ENCODE assay signal across 21 cellular contexts in the genomic region with DNA sequence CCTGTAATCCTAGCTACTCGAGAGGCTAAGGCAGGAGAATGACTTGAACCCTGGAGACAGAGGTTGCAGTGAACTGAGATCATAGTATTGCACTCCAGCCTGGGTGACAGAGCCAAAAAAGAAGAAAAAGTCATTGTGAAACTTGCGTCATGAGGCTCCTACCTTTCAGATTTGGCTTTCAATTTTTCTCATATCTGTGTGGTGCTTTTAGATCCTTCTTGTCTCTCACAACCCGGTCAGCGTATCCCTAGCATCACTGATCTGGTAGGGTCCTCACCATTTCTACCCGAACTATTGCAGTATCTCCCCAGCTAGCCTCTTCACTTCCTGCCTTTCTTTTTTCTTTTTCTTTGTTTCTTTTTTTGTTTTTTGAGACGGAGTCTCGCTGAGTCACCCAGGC. TPM values are rescaled to one million over a fixed set of nuclear protein-coding genes. Genes with fewer than 3 reads are reported as not detected.
DNase-seq lines count a peak whose midpoint lies in the region; ATAC-seq and TF ChIP-seq lines count a peak whose summit lies in the region.
"Had no signal": no experiment of that assay in that cellular context is flagged by ENCODE, and none has a peak within 500 bp of the region (broad histone marks: within the 10 kb centered on the region; RNA-seq: fewer than 3 reads in every experiment).

No MANE protein-coding gene starts in this region.

- CTCF ChIA-PET in activated CD4-positive, alpha-beta memory T cell treated with anti-CD3 and anti-CD28 coated beads, Interleukin-2, amount 10 ng/mL, durations not matched to agents 7 days and 5 days (lab: Charles Lee), result interaction anchor here (4.8 kb wide), 1 partner anchor 57 kb away, joined by 18 read pairs; no protein-coding TSS in a partner anchor
- CTCF ChIA-PET in RWPE1 (lab: Yijun Ruan, JAX), result no interaction called here

- no peak overlapping the region for H3K27ac ChIP-seq in Peyer's patch
- H3K27ac ChIP-seq in RWPE1, result no peak overlapping the region
- H3K27ac ChIP-seq: coronary artery, foreskin keratinocyte, spleen, testis, WERI-Rb-1 had no signal

- no peaks in the 10 kb centered on the region for H3K36me3 ChIP-seq in Peyer's patch
- H3K36me3 ChIP-seq: spleen, WERI-Rb-1 had no signal

- H3K27ac Mint-ChIP-seq in activated CD4-positive, alpha-beta memory T cell treated with anti-CD3 and anti-CD28 coated beads, Interleukin-2, amount 10 ng/mL, durations not matched to agents 7 days and 5 days, result peak overlapping the region; percentile 86
- H3K27ac Mint-ChIP-seq: progenitor cell of endocrine pancreas had no signal

- POLR2A ChIA-PET in activated CD4-positive, alpha-beta memory T cell treated with anti-CD3 and anti-CD28 coated beads, Interleukin-2, amount 10 ng/mL, durations not matched to agents 7 days and 5 days (lab: Charles Lee), result interaction anchor here (0.8 to 2.2 kb wide), 2 partner anchors 68 to 658 kb away, joined by 3 to 4 read pairs; partner anchors contain the start of gene GTF2A2
- POLR2A ChIA-PET in RWPE1 (lab: Yijun Ruan, JAX; ENCODE audit: low non-redundant PET), result no interaction called here

- ATAC-seq in GM21367 (IDR thresholded peaks at IDR 0.05; ENCODE audit: unreplicated experiment), result peak; percentile 48
- ATAC-seq: foreskin keratinocyte had no signal

- no peak for TF ChIP-seq POLR2A in Peyer's patch (IDR thresholded peaks at IDR 0.05)

- no peaks in the 10 kb centered on the region for H3K27me3 ChIP-seq in Peyer's patch
- H3K27me3 ChIP-seq: foreskin keratinocyte, testis had no signal

- no peak overlapping the region for H3K4me3 ChIP-seq in Peyer's patch
- H3K4me3 ChIP-seq: coronary artery, spleen, testis had no signal

- no peaks in the 10 kb centered on the region for H3K9me3 Mint-ChIP-seq in activated CD4-positive, alpha-beta memory T cell treated with anti-CD3 and anti-CD28 coated beads, Interleukin-2, amount 10 ng/mL, durations not matched to agents 7 days and 5 days

- peak overlapping the region; percentile 63 for H3K4me3 Mint-ChIP-seq in activated CD4-positive, alpha-beta memory T cell treated with anti-CD3 and anti-CD28 coated beads, Interleukin-2, amount 10 ng/mL, durations not matched to agents 7 days and 5 days

- TF ChIP-seq CTCF in Peyer's patch (IDR thresholded peaks at IDR 0.05) (no peak), RWPE1 (conservative IDR thresholded peaks at IDR 0.05; ENCODE audit: low read depth) (no peak)

- H3K4me1 ChIP-seq in Peyer's patch, result peaks cover 0 to 14% (median 4%) of the 10 kb centered on the region in 4 donors
- H3K4me1 ChIP-seq: foreskin keratinocyte, spleen had no signal

- H3K27me3 Mint-ChIP-seq in activated CD4-positive, alpha-beta memory T cell treated with anti-CD3 and anti-CD28 coated beads, Interleukin-2, amount 10 ng/mL, durations not matched to agents 7 days and 5 days, result no peaks in the 10 kb centered on the region
- H3K27me3 Mint-ChIP-seq: progenitor cell of endocrine pancreas had no signal

- DNase-seq in stimulated activated CD4-positive, alpha-beta T cell treated with anti-CD3 and anti-CD28 coated beads, Interleukin-2, amount 100 ng/mL, for 48 hours, result peak; percentile 1 to 4
- no peak for DNase-seq in stimulated activated CD4-positive, alpha-beta T cell treated with anti-CD3 and anti-CD28 coated beads, Interleukin-12 subunit alpha, Interleukin-12 subunit beta, amount 100 ng/mL, for 4 hours
- DNase-seq in activated CD4-positive, alpha-beta memory T cell treated with anti-CD3 and anti-CD28 coated beads, Interleukin-2, amount 10 ng/mL, durations not matched to agents 7 days and 5 days, result peak; percentile 18
- no peak for DNase-seq in H4 (ENCODE audit: low spot score)
- DNase-seq in Peyer's patch, result no peak
- no peak for DNase-seq in RWPE1 (ENCODE audit: low spot score)
- DNase-seq: activated effector memory CD4-positive, alpha-beta T cell treated with anti-CD3 and anti-CD28 coated beads, Interleukin-2, amount 50 U/mL, for 16 hours; AML-193; foreskin keratinocyte; GF-D8; HCEC 1CT; MM.1S; NCI-H2029; NCI-H524 treated with DMSO at 0.1 percent for 48 hours; spleen; testis; WERI-Rb-1 had no signal

- H3K36me3 Mint-ChIP-seq in activated CD4-positive, alpha-beta memory T cell treated with anti-CD3 and anti-CD28 coated beads, Interleukin-2, amount 10 ng/mL, durations not matched to agents 7 days and 5 days (ENCODE audit: low read depth), result no peaks in the 10 kb centered on the region

- H3K4me1 Mint-ChIP-seq in activated CD4-positive, alpha-beta memory T cell treated with anti-CD3 and anti-CD28 coated beads, Interleukin-2, amount 10 ng/mL, durations not matched to agents 7 days and 5 days, result peaks cover 32% of the 10 kb centered on the region

- H3K9me3 ChIP-seq in Peyer's patch, result no peaks in the 10 kb centered on the region
- H3K9me3 ChIP-seq: spleen, testis had no signal

RNA-seq across cellular contexts. Expression of gene GCNT3, which starts 21.6 kb away (rescaled TPM):
- total RNA-seq in activated CD4-positive, alpha-beta memory T cell treated with anti-CD3 and anti-CD28 coated beads, Interleukin-2, amount 10 ng/mL, durations not matched to agents 7 days and 5 days, result not detected
- 1.2 and 4.1 TPM in 2 replicates for total RNA-seq in H4 (2014; rRNA removed; shearing (Covaris generic))
- total RNA-seq in Peyer's patch, result 100 to 1,000 TPM in 1 of 4 donors, 10 to 100 TPM in 3; 30.5 to 112 (median 77.6) TPM
- total RNA-seq: endothelial cell of umbilical vein, foreskin keratinocyte had no signal

Comparison
In these comparisons a context has a peak if more than half of its experiments do, and no peak if none do; other contexts are left out.
1. DNase-seq: peak in stimulated activated CD4-positive, alpha-beta T cell treated with anti-CD3 and anti-CD28 coated beads, Interleukin-2, amount 100 ng/mL, for 48 hours (2 of 2) and activated CD4-positive, alpha-beta memory T cell treated with anti-CD3 and anti-CD28 coated beads, Interleukin-2, amount 10 ng/mL, durations not matched to agents 7 days and 5 days (single experiment); none in stimulated activated CD4-positive, alpha-beta T cell treated with anti-CD3 and anti-CD28 coated beads, Interleukin-12 subunit alpha, Interleukin-12 subunit beta, amount 100 ng/mL, for 4 hours (single experiment), H4 (single experiment), Peyer's patch (0 of 3) and RWPE1 (single experiment).